8 cellular contexts compared by ENCODE assay signal in the genomic region with DNA sequence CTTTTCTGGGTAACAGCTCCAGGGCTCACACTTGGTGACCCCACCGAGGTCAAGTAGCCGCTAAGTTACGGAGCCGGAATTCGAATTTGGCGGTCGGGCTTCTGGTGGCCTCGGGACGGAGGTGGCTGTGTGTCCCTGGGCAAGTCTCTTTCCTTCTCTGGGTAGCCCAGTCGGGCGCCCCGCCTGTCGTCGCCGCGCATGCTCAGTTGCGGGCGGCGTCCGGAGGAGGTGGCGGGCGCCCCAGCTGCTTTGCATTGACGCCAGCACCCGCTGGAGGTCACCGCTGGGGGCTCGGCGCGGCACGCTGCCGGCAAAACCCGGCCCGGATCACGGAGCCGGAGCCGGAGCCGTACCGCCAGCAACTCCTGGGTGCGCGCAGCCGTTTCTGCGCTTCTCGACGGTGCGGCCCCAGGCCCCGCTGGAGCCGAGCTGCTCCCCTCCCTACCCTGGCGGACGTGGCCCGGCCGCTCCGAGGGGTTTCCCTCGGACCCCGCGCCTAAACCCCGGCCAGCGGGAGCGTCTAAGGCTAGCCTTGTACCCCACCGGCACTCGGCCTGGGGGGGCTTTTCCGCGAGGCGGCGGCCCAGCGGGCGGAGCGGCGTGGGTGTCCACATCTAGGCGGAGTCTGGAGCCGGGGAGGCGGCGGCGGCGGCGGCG. TPM values are rescaled to one million over a fixed set of nuclear protein-coding genes. Genes with fewer than 3 reads are reported as not detected.
DNase-seq lines count a peak whose midpoint lies in the region; ATAC-seq, FAIRE-seq and TF ChIP-seq lines count a peak whose summit lies in the region.

No MANE protein-coding gene starts in this region.

- TF ChIP-seq CTCF in GM12875 (IDR thresholded peaks at IDR 0.05; ENCODE audit: borderline replicate concordance, insufficient read depth, low read depth, low read length) (0 out of 2 replicates have a peak, but pooled peaks have one; percentile 21), right atrium auricular region (IDR thresholded peaks at IDR 0.05) (no peak), psoas muscle (IDR thresholded peaks at IDR 0.05) (peak; percentile 24)

- ATAC-seq in HG02759 (IDR thresholded peaks at IDR 0.05; ENCODE audit: unreplicated experiment), result peak; percentile 60
- peak; percentile 92 to 94 (median 93) for ATAC-seq in psoas muscle

- H3K4me1 ChIP-seq in right atrium auricular region, result peaks cover 7 to 40% of the 10 kb centered on the region in 2 donors
- peaks cover 34% of the 10 kb centered on the region for H3K4me1 ChIP-seq in psoas muscle

- peak; percentile 44 for FAIRE-seq in urothelium cell line (lab: Jason Lieb, UNC)

- H3K9me3 ChIP-seq in right atrium auricular region (no peaks in the 10 kb centered on the region), psoas muscle (no peaks in the 10 kb centered on the region)

- peak overlapping the region; percentile 89 for H3K4me3 ChIP-seq in GM12875 (ENCODE audit: low read depth, low read length)
- peak overlapping the region; percentile 80 to 85 for H3K4me3 ChIP-seq in right atrium auricular region
- peak overlapping the region; percentile 93 for H3K4me3 ChIP-seq in psoas muscle

- H3K36me3 ChIP-seq in right atrium auricular region (no peaks in the 10 kb centered on the region), psoas muscle (ENCODE audit: insufficient read depth in 1 of 2, low read depth in 1 of 2) (no peaks in the 10 kb centered on the region)

- DNase-seq in NCI-H128 (lab: John Stamatoyannopoulos, UW; ENCODE audit: unreplicated experiment), result peak; percentile 73
- peak; percentile 90 to 97 for DNase-seq in SW 1271 (lab: John Stamatoyannopoulos, UW)
- peak; percentile 95 for DNase-seq in amniotic epithelial cell (ENCODE audit: low read depth)
- DNase-seq in right atrium auricular region (ENCODE audit: low spot score), result peak; percentile 91
- peak; percentile 95 to 98 for DNase-seq in psoas muscle
- peak; percentile 99 for DNase-seq in urothelium cell line (ENCODE audit: low spot score)

- H3K27ac ChIP-seq in right atrium auricular region (peak overlapping the region; percentile 97 to 99), psoas muscle (peak overlapping the region; percentile 97)

- 0% methylated on average over 47 to 75 of the region's 75 CpGs for WGBS in psoas muscle, 3 donors

- intact Hi-C loops in psoas muscle (cut with DNase I), result loop anchor here in 1 of 2 donors (10.0 kb wide), 1 partner anchor 54 kb away; no protein-coding TSS in a partner anchor

- H3K27me3 ChIP-seq in right atrium auricular region (no peaks in the 10 kb centered on the region), psoas muscle (ENCODE audit: insufficient read depth in 3 of 3, low read length in 2 of 3) (no peaks in the 10 kb centered on the region)

RNA-seq across cellular contexts. Expression of gene PDE8A, which starts 0.5 kb away (rescaled TPM):
- total RNA-seq in right atrium auricular region (10 to 100 TPM; 19.2 to 23.2 TPM), psoas muscle (10 to 100 TPM in 3 of 4 donors, 1 to 10 TPM in 1; 8.5 to 12.1 (median 11.2) TPM)
- 10 to 100 TPM in 2 of 3 donors, 1 to 10 TPM in 1; 6.5 to 10.5 (median 10.1) TPM for polyA plus RNA-seq in psoas muscle

Comparison
In these comparisons a context has a peak if more than half of its experiments do, and no peak if none do; other contexts are left out.
1. Peak in every context shown above with its lines: DNase-seq, ATAC-seq, H3K4me3 ChIP-seq and H3K27ac ChIP-seq.
2. CTCF ChIP-seq: peak in GM12875 (single experiment) and psoas muscle (single experiment); none in right atrium auricular region (0 of 2).